Comparison of ENCODE assay signal across 29 cellular contexts in genomic region chrX:3094261-3094660, GRCh38. TPM values are rescaled to one million over a fixed set of nuclear protein-coding genes. Genes with fewer than 3 reads are reported as not detected.
DNase-seq lines count a peak whose midpoint lies in the region; ATAC-seq and TF ChIP-seq lines count a peak whose summit lies in the region.
"Had no signal": no experiment of that assay in that cellular context is flagged by ENCODE, and none has a peak within 500 bp of the region (broad histone marks: within the 10 kb centered on the region; RNA-seq: fewer than 3 reads in every experiment).

No MANE protein-coding gene starts in this region.

- H3K36me3 ChIP-seq in breast epithelium (no peaks in the 10 kb centered on the region), colonic mucosa (no peaks in the 10 kb centered on the region)
- H3K36me3 ChIP-seq: gastroesophageal sphincter, prostate gland, upper lobe of right lung had no signal

- no peaks in the 10 kb centered on the region for H3K4me1 ChIP-seq in breast epithelium
- H3K4me1 ChIP-seq in colonic mucosa: no peaks in the 10 kb centered on the region
- H3K4me1 ChIP-seq: gastroesophageal sphincter, prostate gland, upper lobe of right lung had no signal

- H3K36me3 Mint-ChIP-seq in MCF 10A (ENCODE audit: insufficient read depth, unreplicated experiment): no peaks in the 10 kb centered on the region

- POLR2A ChIA-PET in MCF 10A (lab: Yijun Ruan, JAX): no interaction called here

- H3K4me3 ChIP-seq in breast epithelium (no peak overlapping the region), colonic mucosa (no peak overlapping the region)
- H3K4me3 ChIP-seq: gastroesophageal sphincter, lung, prostate gland, upper lobe of right lung had no signal

- intact Hi-C loops in MCF 10A (cut with micrococcal nuclease): no loop called here
- intact Hi-C loops in breast epithelium (cut with DNase I; ENCODE audit: low total_unique reads): no loop called here
- intact Hi-C loops in colonic mucosa (cut with DNase I): no loop called here

- H3K9me3 ChIP-seq in breast epithelium (no peaks in the 10 kb centered on the region), colonic mucosa (no peaks in the 10 kb centered on the region)
- H3K9me3 ChIP-seq: gastroesophageal sphincter, prostate gland, upper lobe of right lung had no signal

- peaks cover 26% of the 10 kb centered on the region for H3K27me3 Mint-ChIP-seq in MCF 10A (ENCODE audit: insufficient read depth, unreplicated experiment)
- H3K27me3 Mint-ChIP-seq: activated B cell treated with CpG ODN at 0.5 μM for 24 hours; activated naive CD8-positive, alpha-beta T cell treated with anti-CD3 and anti-CD28 coated beads, Interleukin-2, amount 50 U/mL, for 24 hours; central memory CD8-positive, alpha-beta T cell had no signal

- H3K27me3 ChIP-seq in breast epithelium: no peaks in the 10 kb centered on the region
- H3K27me3 ChIP-seq in colonic mucosa: no peaks in the 10 kb centered on the region
- H3K27me3 ChIP-seq: gastroesophageal sphincter, upper lobe of right lung had no signal

- H3K4me3 Mint-ChIP-seq in MCF 10A (ENCODE audit: unreplicated experiment): no peak overlapping the region
- H3K4me3 Mint-ChIP-seq: activated B cell treated with CpG ODN at 0.5 μM for 24 hours; activated naive CD8-positive, alpha-beta T cell treated with anti-CD3 and anti-CD28 coated beads, Interleukin-2, amount 50 U/mL, for 24 hours; activated T-helper 17 cell treated with anti-CD3 and anti-CD28 coated beads, Interleukin-2, amount 50 U/mL, for 72 hours; central memory CD8-positive, alpha-beta T cell; nephron had no signal

- H3K27ac Mint-ChIP-seq in MCF 10A (ENCODE audit: low read depth, unreplicated experiment): no peak overlapping the region
- H3K27ac Mint-ChIP-seq: activated B cell treated with CpG ODN at 0.5 μM for 24 hours; activated naive CD8-positive, alpha-beta T cell treated with anti-CD3 and anti-CD28 coated beads, Interleukin-2, amount 50 U/mL, for 24 hours; activated T-helper 17 cell treated with anti-CD3 and anti-CD28 coated beads, Interleukin-2, amount 50 U/mL, for 72 hours; nephron had no signal

- ATAC-seq in GM21786 (IDR thresholded peaks at IDR 0.05; ENCODE audit: unreplicated experiment) (no peak), HG03025 (IDR thresholded peaks at IDR 0.05; ENCODE audit: low FRiP score, unreplicated experiment) (no peak)
- ATAC-seq: activated naive CD8-positive, alpha-beta T cell treated with anti-CD3 and anti-CD28 coated beads, Interleukin-2, amount 50 U/mL, for 24 hours; activated T-helper 17 cell treated with anti-CD3 and anti-CD28 coated beads, Interleukin-2, amount 50 U/mL, for 72 hours; gastroesophageal sphincter; upper lobe of right lung had no signal

- no TSS peak for BruUV-seq in MCF 10A (replicated peaks; lab: Mats Ljungman, UMichigan)

- peaks cover 6% of the 10 kb centered on the region for H3K4me1 Mint-ChIP-seq in MCF 10A (ENCODE audit: insufficient read depth, unreplicated experiment)
- H3K4me1 Mint-ChIP-seq: activated B cell treated with CpG ODN at 0.5 μM for 24 hours; activated naive CD8-positive, alpha-beta T cell treated with anti-CD3 and anti-CD28 coated beads, Interleukin-2, amount 50 U/mL, for 24 hours; activated T-helper 17 cell treated with anti-CD3 and anti-CD28 coated beads, Interleukin-2, amount 50 U/mL, for 72 hours; central memory CD8-positive, alpha-beta T cell; nephron had no signal

- TF ChIP-seq CTCF in MCF 10A (IDR thresholded peaks at IDR 0.05; ENCODE audit: unreplicated experiment): no peak
- TF ChIP-seq CTCF in breast epithelium (IDR thresholded peaks at IDR 0.05): no peak
- no peak for TF ChIP-seq CTCF in colonic mucosa (IDR thresholded peaks at IDR 0.05)

- H3K9me3 Mint-ChIP-seq in MCF 10A (ENCODE audit: unreplicated experiment): no peaks in the 10 kb centered on the region
- H3K9me3 Mint-ChIP-seq: activated B cell treated with CpG ODN at 0.5 μM for 24 hours; activated naive CD8-positive, alpha-beta T cell treated with anti-CD3 and anti-CD28 coated beads, Interleukin-2, amount 50 U/mL, for 24 hours; activated T-helper 17 cell treated with anti-CD3 and anti-CD28 coated beads, Interleukin-2, amount 50 U/mL, for 72 hours had no signal

- CTCF ChIA-PET in MCF 10A (lab: Yijun Ruan, JAX): no interaction called here

- TF ChIP-seq POLR2A in breast epithelium (IDR thresholded peaks at IDR 0.05): no peak

- DNase-seq in MCF 10A (ENCODE audit: unreplicated experiment) (peak; percentile 28), breast epithelium (ENCODE audit: low spot score in 2 of 2) (no peak), colonic mucosa (peak; percentile 20), islet precursor cell (peak; percentile 84), ureter (ENCODE audit: low spot score) (peak; percentile 50)
- DNase-seq in central memory CD4-positive, alpha-beta T cell: no peak
- DNase-seq: 8988T; activated B cell treated with CpG ODN at 0.5 μM for 24 hours; activated naive CD8-positive, alpha-beta T cell treated with anti-CD3 and anti-CD28 coated beads, Interleukin-2, amount 50 U/mL, for 24 hours; C1 segment of cervical spinal cord; DMS53; effector memory CD4-positive, alpha-beta T cell; Kasumi-1; NCI-H1417; NCI-H2227 treated with DMSO at 0.1 percent for 48 hours; Right ventricle myocardium superior; stimulated activated CD4-positive, alpha-beta T cell treated with anti-CD3 and anti-CD28 coated beads, Interleukin-15, amount 100 ng/mL, for 24 hours; stimulated activated naive CD4-positive, alpha-beta T cell; T-helper 2 cell; upper lobe of right lung had no signal

- no peak overlapping the region for H3K27ac ChIP-seq in breast epithelium
- no peak overlapping the region for H3K27ac ChIP-seq in colonic mucosa
- H3K27ac ChIP-seq: gastroesophageal sphincter, prostate gland, upper lobe of right lung had no signal

- no peak overlapping the region for H3K9ac ChIP-seq in colonic mucosa (ENCODE audit: low read depth in 2 of 2, low read length in 2 of 2)

RNA-seq across cellular contexts. Expression of gene ARSF, which starts 53.0 kb away (rescaled TPM):
- not detected in 2 replicates for total RNA-seq in MCF 10A (2022)
- not detected for total RNA-seq in breast epithelium
- total RNA-seq in colonic mucosa: not detected
- total RNA-seq in ureter: not detected
- total RNA-seq: activated B cell treated with CpG ODN at 0.5 μM for 24 hours; activated T-helper 17 cell treated with anti-CD3 and anti-CD28 coated beads, Interleukin-2, amount 50 U/mL, for 72 hours; HT1080; Right ventricle myocardium superior; upper lobe of right lung had no signal

Comparison
In these comparisons a context has a peak if more than half of its experiments do, and no peak if none do; other contexts are left out.
1. DNase-seq: peak in MCF 10A (single experiment), colonic mucosa (single experiment), islet precursor cell (single experiment) and ureter (single experiment); none in breast epithelium (0 of 2) and central memory CD4-positive, alpha-beta T cell (single experiment).